Comparison of ENCODE assay signal across 25 cellular contexts in the genomic region with DNA sequence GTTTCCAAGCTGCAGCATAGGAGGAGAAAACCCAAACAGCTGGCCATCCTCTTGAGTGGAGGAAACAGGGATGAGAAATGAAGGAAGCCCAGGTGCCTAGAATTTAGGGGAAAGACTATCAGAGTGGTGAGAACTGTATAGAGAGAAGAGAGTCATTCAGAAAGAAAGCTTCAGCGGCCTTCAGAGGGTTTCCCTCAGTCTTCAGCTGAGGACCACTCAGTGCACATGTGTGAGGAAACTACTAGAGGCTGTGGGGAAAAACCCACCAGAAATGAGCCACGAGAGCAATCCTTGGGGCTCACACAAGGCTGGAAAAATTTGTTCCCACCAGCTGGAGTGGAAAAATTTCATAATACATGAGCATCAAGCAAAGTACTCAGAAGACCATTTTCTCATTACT. TPM values are rescaled to one million over a fixed set of nuclear protein-coding genes. Genes with fewer than 3 reads are reported as not detected.
DNase-seq lines count a peak whose midpoint lies in the region; ATAC-seq, FAIRE-seq and TF ChIP-seq lines count a peak whose summit lies in the region.
"Had no signal": no experiment of that assay in that cellular context is flagged by ENCODE, and none has a peak within 500 bp of the region (broad histone marks: within the 10 kb centered on the region; RNA-seq: fewer than 3 reads in every experiment).

No MANE protein-coding gene starts in this region.

- no peaks in the 10 kb centered on the region for H3K9me3 ChIP-seq in OCI-LY3 (ENCODE audit: insufficient read depth, low read length)
- H3K9me3 ChIP-seq in trophoblast cell (ENCODE audit: insufficient read depth, low read depth, low read length), result no peaks in the 10 kb centered on the region
- H3K9me3 ChIP-seq: heart left ventricle, right atrium auricular region, vagina had no signal

- peaks cover 78% of the 10 kb centered on the region for H3K36me3 Mint-ChIP-seq in activated CD8-positive, alpha-beta memory T cell treated with anti-CD3 and anti-CD28 coated beads, Interleukin-2, amount 10 ng/mL, durations not matched to agents 7 days and 5 days
- H3K36me3 Mint-ChIP-seq in activated naive CD8-positive, alpha-beta T cell treated with anti-CD3 and anti-CD28 coated beads for 36 hours, result peaks cover 72% of the 10 kb centered on the region
- H3K36me3 Mint-ChIP-seq in WTC11, result no peaks in the 10 kb centered on the region

- no peak overlapping the region for H3K4me2 ChIP-seq in OCI-LY3 (ENCODE audit: low read length)
- no peak overlapping the region for H3K4me2 ChIP-seq in trophoblast cell (ENCODE audit: low read length)
- H3K4me2 ChIP-seq: GM23338 had no signal

- peaks cover 95% of the 10 kb centered on the region for H4K20me1 ChIP-seq in OCI-LY3 (ENCODE audit: insufficient read depth, low read length)

- no peak overlapping the region for H3K23ac ChIP-seq in trophoblast cell (ENCODE audit: low read length)

- peak overlapping the region; percentile 29 for H2AK5ac ChIP-seq in trophoblast cell (ENCODE audit: low read length)

- no peak overlapping the region for H4K12ac ChIP-seq in trophoblast cell (ENCODE audit: low read depth, low read length)

- peak overlapping the region; percentile 35 for H3K27ac ChIP-seq in OCI-LY3 (ENCODE audit: low read length)
- H3K27ac ChIP-seq in trophoblast cell (ENCODE audit: low read depth, low read length), result no peak overlapping the region
- H3K27ac ChIP-seq: cardiac muscle cell, heart left ventricle, right atrium auricular region, vagina had no signal

- ATAC-seq in activated CD8-positive, alpha-beta memory T cell treated with anti-CD3 and anti-CD28 coated beads, Interleukin-2, amount 10 ng/mL, durations not matched to agents 7 days and 5 days, result peak; percentile 50
- no peak for ATAC-seq in WTC11
- ATAC-seq: GM23338, heart left ventricle, left colon had no signal

- POLR2A ChIA-PET in WTC11 (lab: Charles Lee), result no interaction called here

- no peaks in the 10 kb centered on the region for H3K27me3 Mint-ChIP-seq in activated CD8-positive, alpha-beta memory T cell treated with anti-CD3 and anti-CD28 coated beads, Interleukin-2, amount 10 ng/mL, durations not matched to agents 7 days and 5 days
- H3K27me3 Mint-ChIP-seq in activated naive CD8-positive, alpha-beta T cell treated with anti-CD3 and anti-CD28 coated beads for 36 hours, result no peaks in the 10 kb centered on the region
- peaks cover 15% of the 10 kb centered on the region for H3K27me3 Mint-ChIP-seq in WTC11 (ENCODE audit: low read depth)

- no peak overlapping the region for H2AFZ ChIP-seq in OCI-LY3 (ENCODE audit: low read depth, low read length)
- H2AFZ ChIP-seq in trophoblast cell (ENCODE audit: insufficient read depth, low read length, poor library complexity), result no peak overlapping the region
- H2AFZ ChIP-seq: GM23338 had no signal

- H3K14ac ChIP-seq in trophoblast cell (ENCODE audit: low read length), result no peak overlapping the region

- H3K79me2 ChIP-seq in OCI-LY3 (ENCODE audit: low read length), result peaks cover 95% of the 10 kb centered on the region
- H3K79me2 ChIP-seq in trophoblast cell (ENCODE audit: control insufficient read depth, insufficient read depth, low read length, poor library complexity), result no peaks in the 10 kb centered on the region

- H3K36me3 ChIP-seq in OCI-LY3 (replicated peaks; ENCODE audit: low read depth, low read length), result peaks cover 83% of the 10 kb centered on the region
- H3K36me3 ChIP-seq in trophoblast cell (ENCODE audit: control insufficient read depth in 1 of 2, insufficient read depth in 2 of 2, low read length in 2 of 2), result peaks cover 15 to 39% of the 10 kb centered on the region in 2 experiments
- H3K36me3 ChIP-seq: cardiac muscle cell, right atrium auricular region, vagina had no signal

- H3K4ac ChIP-seq in trophoblast cell (ENCODE audit: low read depth, low read length), result no peak overlapping the region

- H3K27me3 ChIP-seq in OCI-LY3 (ENCODE audit: low read depth, low read length), result no peaks in the 10 kb centered on the region
- H3K27me3 ChIP-seq in trophoblast cell (ENCODE audit: insufficient read depth, low read length), result no peaks in the 10 kb centered on the region
- H3K27me3 ChIP-seq: cardiac muscle cell, right atrium auricular region, vagina had no signal

- no peaks in the 10 kb centered on the region for H3K9me3 Mint-ChIP-seq in activated CD8-positive, alpha-beta memory T cell treated with anti-CD3 and anti-CD28 coated beads, Interleukin-2, amount 10 ng/mL, durations not matched to agents 7 days and 5 days (ENCODE audit: low read depth)
- H3K9me3 Mint-ChIP-seq in activated naive CD8-positive, alpha-beta T cell treated with anti-CD3 and anti-CD28 coated beads for 36 hours, result no peaks in the 10 kb centered on the region
- no peaks in the 10 kb centered on the region for H3K9me3 Mint-ChIP-seq in WTC11
- H3K9me3 Mint-ChIP-seq: GM23338 had no signal

- no peak overlapping the region for H4K91ac ChIP-seq in trophoblast cell (ENCODE audit: low read depth, low read length)

- H3K4me3 ChIP-seq in OCI-LY3 (ENCODE audit: low read length), result no peak overlapping the region
- no peak overlapping the region for H3K4me3 ChIP-seq in trophoblast cell (ENCODE audit: low read depth, low read length)
- H3K4me3 ChIP-seq: cardiac muscle cell, GM23338, heart left ventricle, right atrium auricular region, vagina had no signal

- H3K4me3 Mint-ChIP-seq in activated CD8-positive, alpha-beta memory T cell treated with anti-CD3 and anti-CD28 coated beads, Interleukin-2, amount 10 ng/mL, durations not matched to agents 7 days and 5 days, result no peak overlapping the region
- H3K4me3 Mint-ChIP-seq in activated naive CD8-positive, alpha-beta T cell treated with anti-CD3 and anti-CD28 coated beads for 36 hours, result no peak overlapping the region
- H3K4me3 Mint-ChIP-seq in WTC11, result no peak overlapping the region
- H3K4me3 Mint-ChIP-seq: GM23338 had no signal

- H3K27ac Mint-ChIP-seq in activated CD8-positive, alpha-beta memory T cell treated with anti-CD3 and anti-CD28 coated beads, Interleukin-2, amount 10 ng/mL, durations not matched to agents 7 days and 5 days, result peak overlapping the region; percentile 18
- H3K27ac Mint-ChIP-seq in activated naive CD8-positive, alpha-beta T cell treated with anti-CD3 and anti-CD28 coated beads for 36 hours, result peak overlapping the region; percentile 73
- H3K27ac Mint-ChIP-seq in WTC11, result no peak overlapping the region
- H3K27ac Mint-ChIP-seq: GM23338 had no signal

- no peak overlapping the region for H2BK5ac ChIP-seq in trophoblast cell (ENCODE audit: low read depth, low read length, poor library complexity)

- TF ChIP-seq CTCF in OCI-LY3 (IDR thresholded peaks at IDR 0.05; ENCODE audit: low read depth, low read length) (no peak), WTC11 (IDR thresholded peaks at IDR 0.05) (no peak)

- H4K8ac ChIP-seq in trophoblast cell (ENCODE audit: low read depth, low read length), result no peak overlapping the region

- H3K4me1 Mint-ChIP-seq in activated CD8-positive, alpha-beta memory T cell treated with anti-CD3 and anti-CD28 coated beads, Interleukin-2, amount 10 ng/mL, durations not matched to agents 7 days and 5 days, result peaks cover 40% of the 10 kb centered on the region
- H3K4me1 Mint-ChIP-seq in activated naive CD8-positive, alpha-beta T cell treated with anti-CD3 and anti-CD28 coated beads for 36 hours, result peaks cover 51% of the 10 kb centered on the region
- peaks cover 43% of the 10 kb centered on the region for H3K4me1 Mint-ChIP-seq in WTC11

- CTCF ChIA-PET in activated CD8-positive, alpha-beta memory T cell treated with anti-CD3 and anti-CD28 coated beads, Interleukin-2, amount 10 ng/mL, durations not matched to agents 7 days and 5 days (lab: Charles Lee), result interaction anchor here (1.4 to 4.3 kb wide), 5 partner anchors 13 to 31 kb away, joined by 3 to 22 read pairs (median 8); no protein-coding TSS in a partner anchor
- CTCF ChIA-PET in WTC11 (lab: Charles Lee), result interaction anchor here (1.1 kb wide), 1 partner anchor 14 kb away, joined by 4 read pairs; no protein-coding TSS in a partner anchor

- H3K4me1 ChIP-seq in OCI-LY3 (ENCODE audit: low read length) (peaks cover 77% of the 10 kb centered on the region), trophoblast cell (ENCODE audit: control insufficient read depth in 1 of 2, insufficient read depth in 2 of 2, low read length in 2 of 2) (peaks cover 8% of the 10 kb centered on the region in 2 experiments)
- H3K4me1 ChIP-seq: heart left ventricle, right atrium auricular region, vagina had no signal

- no peak for FAIRE-seq in frontal cortex (lab: Jason Lieb, UNC)

- no peak overlapping the region for H2BK12ac ChIP-seq in trophoblast cell (ENCODE audit: low read length)

- no peak overlapping the region for H2BK120ac ChIP-seq in trophoblast cell (ENCODE audit: insufficient read depth, low read length, poor library complexity)

- no CpG with 5 or more reads among the region's 2 CpGs for WGBS in trophoblast cell (ENCODE audit: extremely low coverage, insufficient coverage, insufficient read length)

- H3K9ac ChIP-seq in OCI-LY3 (ENCODE audit: low read length) (no peak overlapping the region), trophoblast cell (ENCODE audit: low read length) (no peak overlapping the region)

- H3K18ac ChIP-seq in trophoblast cell (ENCODE audit: low read length), result no peak overlapping the region

- DNase-seq in activated CD8-positive, alpha-beta memory T cell treated with anti-CD3 and anti-CD28 coated beads, Interleukin-2, amount 10 ng/mL, durations not matched to agents 7 days and 5 days, result no peak
- no peak for DNase-seq in activated CD8-positive, alpha-beta memory T cell treated with anti-CD3 and anti-CD28 coated beads, Interleukin-2, amount 50 U/mL, for 48 hours
- no peak for DNase-seq in activated naive CD8-positive, alpha-beta T cell treated with anti-CD3 and anti-CD28 coated beads for 36 hours
- DNase-seq in trophoblast cell (no peak), WTC11 (ENCODE audit: low spot score) (no peak), frontal cortex (ENCODE audit: low spot score in 2 of 2) (no peak)
- no peak for DNase-seq in stimulated activated CD8-positive, alpha-beta memory T cell treated with anti-CD3 and anti-CD28 coated beads, Interleukin-4, amount 100 ng/mL, for 48 hours
- DNase-seq: anterior cingulate cortex, C1 segment of cervical spinal cord, heart left ventricle, KBM-7, left colon, mesendoderm, MM.1S, NCI-H146, NCI-H2171, NCI-H526 had no signal

- H3K79me1 ChIP-seq in trophoblast cell (ENCODE audit: low read length), result peaks cover 5% of the 10 kb centered on the region

RNA-seq across cellular contexts. Expression of gene CPB2, which starts 35.2 kb away (rescaled TPM):
- total RNA-seq in activated CD8-positive, alpha-beta memory T cell treated with anti-CD3 and anti-CD28 coated beads, Interleukin-2, amount 10 ng/mL, durations not matched to agents 7 days and 5 days, result not detected
- not detected for total RNA-seq in activated naive CD8-positive, alpha-beta T cell treated with anti-CD3 and anti-CD28 coated beads for 36 hours
- 0.07 and 0.12 TPM in 2 replicates for polyA plus RNA-seq in trophoblast cell (2013)
- total RNA-seq in WTC11 (2021), result 0.21 to 0.33 TPM in 2 of 3 replicates, not detected in the other
- not detected for total RNA-seq in frontal cortex
- total RNA-seq: cardiac muscle cell, GM23338, heart left ventricle, HT-29, left colon, osteocyte, right atrium auricular region, temporal lobe, vagina had no signal
- polyA plus RNA-seq: cardiac muscle cell, heart left ventricle had no signal

RNA-seq across cellular contexts. Expression of gene LCP1, which starts 41.9 kb away (rescaled TPM):
- 1,000 to 10,000 TPM in 1 of 2 experiments, 100 to 1,000 TPM in 1; 923 to 1,101 TPM for total RNA-seq in activated CD8-positive, alpha-beta memory T cell treated with anti-CD3 and anti-CD28 coated beads, Interleukin-2, amount 10 ng/mL, durations not matched to agents 7 days and 5 days
- 100 to 1,000 TPM; 886 to 901 TPM for total RNA-seq in activated naive CD8-positive, alpha-beta T cell treated with anti-CD3 and anti-CD28 coated beads for 36 hours
- polyA plus RNA-seq in trophoblast cell (2013), result 398 and 413 TPM in 2 replicates
- 2.7 to 3.7 TPM (median 3.2 TPM) in 3 replicates for total RNA-seq in WTC11 (2021)
- 6.1 TPM for total RNA-seq in frontal cortex
- total RNA-seq: HT-29, osteocyte had no signal

Comparison
In these comparisons a context has a peak if more than half of its experiments do, and no peak if none do; other contexts are left out.
1. RNA of gene LCP1, which starts 41.9 kb away (total RNA-seq): 923 to 1,101 TPM in activated CD8-positive, alpha-beta memory T cell treated with anti-CD3 and anti-CD28 coated beads, Interleukin-2, amount 10 ng/mL, durations not matched to agents 7 days and 5 days and 886 to 901 TPM in activated naive CD8-positive, alpha-beta T cell treated with anti-CD3 and anti-CD28 coated beads for 36 hours; 6.1 TPM in frontal cortex (single experiment) and 2.7 to 3.7 TPM in WTC11; every median in the first group is over 100 times any median in the second.